8 cellular contexts compared by ENCODE assay signal in genomic region chr9:34620061-34620994, GRCh38. TPM values are rescaled to one million over a fixed set of nuclear protein-coding genes. Genes with fewer than 3 reads are reported as not detected.
A peak's percentile ranks its signal among the peaks of the same experiment; 100 is the strongest.
DNase-seq lines count a peak whose midpoint lies in the region; ATAC-seq and TF ChIP-seq lines count a peak whose summit lies in the region.

Gene DCTN3 (minus strand): TSS chr9:34620495. CDS start chr9:34620464, 31 bp downstream.

- TF ChIP-seq CTCF in GM13977 (IDR thresholded peaks at IDR 0.05; ENCODE audit: extremely low read depth, insufficient read depth, missing control alignments) (no peak), vagina (IDR thresholded peaks at IDR 0.05) (peak in 1 of 3 experiments; percentile 23)

- H3K4me3 ChIP-seq in right cardiac atrium (ENCODE audit: low read length) = peak within 1 kb of the TSS; percentile 92
- peak within 1 kb of the TSS; percentile 68 to 81 for H3K4me3 ChIP-seq in vagina

- H3K27me3 ChIP-seq in right cardiac atrium (ENCODE audit: control insufficient read depth, insufficient read depth) (no peaks in the 10 kb centered on the region), vagina (peaks cover 12% of the 10 kb centered on the region)

- intact Hi-C loops in right cardiac atrium (cut with DNase I) = no loop called here
- intact Hi-C loops in vagina (cut with DNase I) = no loop called here

- whole genome bisulfite sequencing in right cardiac atrium = 4% methylated on average over 43 of the region's 43 CpGs

- in situ Hi-C loops in GM13977 (cut with MboI; ENCODE audit: low pct_unique_long_range_greater_than_20kb, low sequenced_read_pairs, unreplicated experiment) = no loop called here

- no peak for TF ChIP-seq POLR2A in vagina (IDR thresholded peaks at IDR 0.05)

- H3K4me1 ChIP-seq in right cardiac atrium (ENCODE audit: control insufficient read depth, insufficient read depth, low read length) = peaks cover 7% of the 10 kb centered on the region
- peaks cover 28% of the 10 kb centered on the region for H3K4me1 ChIP-seq in vagina

- ATAC-seq in HG02870 (IDR thresholded peaks at IDR 0.05; ENCODE audit: unreplicated experiment) = peak; percentile 98
- ATAC-seq in T-helper 17 cell = peak; percentile 99
- ATAC-seq in right cardiac atrium = peak; percentile 97 to 98

- H3K36me3 ChIP-seq in vagina = peaks cover 0 to 32% of the 10 kb centered on the region in 2 donors

- DNase-seq in GM13977 (ENCODE audit: low spot score) (peak; percentile 97), NCI-H1694 treated with DMSO at 0.1 percent for 48 hours (lab: John Stamatoyannopoulos, UW) (peak; percentile 92), T-helper 17 cell (peak; percentile 78 to 85 (median 81)), amygdala (lab: John Stamatoyannopoulos, UW) (peak; percentile 52 to 98 (median 89)), right cardiac atrium (peak; percentile 95 to 97 (median 95)), putamen (ENCODE audit: low spot score) (peak; percentile 96), vagina (ENCODE audit: extremely low spot score in 2 of 2) (peak in 1 of 2 donors; percentile 95)

- peak within 1 kb of the TSS; percentile 94 for H3K4me3 Mint-ChIP-seq in T-helper 17 cell

- peaks cover 14% of the 10 kb centered on the region for H3K36me3 Mint-ChIP-seq in T-helper 17 cell (ENCODE audit: low read depth)

- peak within 1 kb of the TSS; percentile 98 for H3K27ac Mint-ChIP-seq in T-helper 17 cell

- H3K27ac ChIP-seq in right cardiac atrium (ENCODE audit: low read length) (peak within 1 kb of the TSS; percentile 2), vagina (peak within 1 kb of the TSS; percentile 54)

- H3K9me3 ChIP-seq in T-helper 17 cell (ENCODE audit: control insufficient read depth, low read length, poor library complexity, severe bottlenecking) = no peaks in the 10 kb centered on the region
- H3K9me3 ChIP-seq in right cardiac atrium (ENCODE audit: control insufficient read depth, low read length) = no peaks in the 10 kb centered on the region
- no peaks in the 10 kb centered on the region for H3K9me3 ChIP-seq in vagina

- H3K4me1 Mint-ChIP-seq in T-helper 17 cell = peaks cover 33% of the 10 kb centered on the region

- peaks cover 36% of the 10 kb centered on the region for H3K27me3 Mint-ChIP-seq in T-helper 17 cell

RNA-seq across cellular contexts. Expression of gene DCTN3, which starts in this region (rescaled TPM):
- 10 to 100 TPM; 76.4 to 82.4 TPM for total RNA-seq in T-helper 17 cell
- 100 to 1,000 TPM in 3 of 4 donors, 10 to 100 TPM in 1; 99.3 to 128 (median 117) TPM for total RNA-seq in right cardiac atrium
- polyA plus RNA-seq in right cardiac atrium = 113 TPM
- total RNA-seq in vagina = 78.6 TPM
